23 cellular contexts compared by ENCODE assay signal in genomic region chr9:556675-557074, GRCh38. TPM values are rescaled to one million over a fixed set of nuclear protein-coding genes. Genes with fewer than 3 reads are reported as not detected.
A peak's percentile ranks its signal among the peaks of the same experiment; 100 is the strongest.
DNase-seq lines count a peak whose midpoint lies in the region; ATAC-seq and TF ChIP-seq lines count a peak whose summit lies in the region.
"Had no signal": no experiment of that assay in that cellular context is flagged by ENCODE, and none has a peak within 500 bp of the region (broad histone marks: within the 10 kb centered on the region; RNA-seq: fewer than 3 reads in every experiment).

No MANE protein-coding gene starts in this region.

- CTCF ChIA-PET in SK-N-SH (lab: Yijun Ruan, JAX), result no interaction called here

- no peaks in the 10 kb centered on the region for H3K4me1 ChIP-seq in SK-N-SH (ENCODE audit: control insufficient read depth in 1 of 2, insufficient read depth in 2 of 2, low read depth in 1 of 2, low read length in 1 of 2)
- H3K4me1 ChIP-seq: BLaER1 treated with 17β-estradiol and CSF1 and Interleukin-3, amounts not matched to agents 10 nM and 100 nM had no signal

- no peak overlapping the region for H3K4me3 ChIP-seq in SK-N-SH (ENCODE audit: low read depth in 2 of 2, low read length in 1 of 2)
- H3K4me3 ChIP-seq: BLaER1 treated with 17β-estradiol and CSF1 and Interleukin-3, amounts not matched to agents 10 nM and 100 nM; K562; SJSA1 had no signal

- TF ChIP-seq RAD21 in SK-N-SH (IDR thresholded peaks at IDR 0.05; ENCODE audit: low read length), result no peak

- peak; percentile 8 to 25 for DNase-seq in NCI-H526 (lab: John Stamatoyannopoulos, UW)
- no peak for DNase-seq in NCI-H526 treated with DMSO at 0.1 percent for 48 hours (lab: John Stamatoyannopoulos, UW)
- peak; percentile 33 for DNase-seq in astrocyte of the hippocampus (ENCODE audit: low read depth, low spot score)
- no peak for DNase-seq in left colon
- no peak for DNase-seq in SK-N-SH
- no peak for DNase-seq in NCI-H69 (lab: John Stamatoyannopoulos, UW)
- no peak for DNase-seq in GOT3 (lab: John Stamatoyannopoulos, UW)
- DNase-seq: CD4-positive, alpha-beta memory T cell; DMS153; NCI-H1092; NCI-H1436; NCI-H2029; NCI-H2227 treated with DMSO at 0.1 percent for 48 hours; NCI-H510A; NCI-H82; SW 1271 had no signal

- ATAC-seq in left colon, result peak; percentile 83
- no peak for ATAC-seq in HG03571 (IDR thresholded peaks at IDR 0.05; ENCODE audit: unreplicated experiment)
- ATAC-seq: K562, Right ventricle myocardium inferior had no signal

- TF ChIP-seq EP300 in SK-N-SH (IDR thresholded peaks at IDR 0.05; ENCODE audit: borderline replicate concordance in 1 of 2, low read depth in 1 of 2, low read length in 1 of 2), result no peak

- H3K9me3 ChIP-seq in SK-N-SH, result no peaks in the 10 kb centered on the region
- H3K9me3 ChIP-seq: BLaER1 treated with 17β-estradiol and CSF1 and Interleukin-3, amounts not matched to agents 10 nM and 100 nM had no signal

- H3K4me2 ChIP-seq in SK-N-SH, result no peak overlapping the region
- H3K4me2 ChIP-seq: BLaER1 treated with 17β-estradiol and CSF1 and Interleukin-3, amounts not matched to agents 10 nM and 100 nM had no signal

- intact Hi-C loops in left colon (cut with DNase I, micrococcal nuclease), result no loop called here

- H3K9ac ChIP-seq in SK-N-SH, result no peak overlapping the region
- H3K9ac ChIP-seq: BLaER1 treated with 17β-estradiol and CSF1 and Interleukin-3, amounts not matched to agents 10 nM and 100 nM had no signal

- POLR2A ChIA-PET in SK-N-SH (lab: Yijun Ruan, JAX), result no interaction called here

- H3K36me3 ChIP-seq in SK-N-SH (replicated peaks in 1 of 2; ENCODE audit: control insufficient read depth in 1 of 2, insufficient read depth in 2 of 2, low read length in 1 of 2), result no peaks in the 10 kb centered on the region
- H3K36me3 ChIP-seq: BLaER1 treated with 17β-estradiol and CSF1 and Interleukin-3, amounts not matched to agents 10 nM and 100 nM; SJSA1 had no signal

- TF ChIP-seq CTCF in SK-N-SH (IDR thresholded peaks at IDR 0.05), result no peak

- H3F3A ChIP-seq in SK-N-SH (replicated peaks; ENCODE audit: insufficient read depth), result no peaks in the 10 kb centered on the region

- H3K9me2 ChIP-seq in SK-N-SH, result no peaks in the 10 kb centered on the region

- 15% methylated on average over 2 of the region's 2 CpGs for WGBS in SK-N-SH (ENCODE audit: low lambda C conversion rate)

- H2AFZ ChIP-seq in SK-N-SH (ENCODE audit: low read depth), result no peak overlapping the region

- no peaks in the 10 kb centered on the region for H4K20me1 ChIP-seq in SK-N-SH (ENCODE audit: insufficient read depth)
- H4K20me1 ChIP-seq: BLaER1 treated with 17β-estradiol and CSF1 and Interleukin-3, amounts not matched to agents 10 nM and 100 nM had no signal

- no peaks in the 10 kb centered on the region for H3K79me2 ChIP-seq in SK-N-SH (ENCODE audit: insufficient read depth)

- peaks cover 18% of the 10 kb centered on the region; the same call in 1 of the 2 replicates for H3K27me3 ChIP-seq in SK-N-SH (ENCODE audit: insufficient read depth)
- H3K27me3 ChIP-seq: BLaER1 treated with 17β-estradiol and CSF1 and Interleukin-3, amounts not matched to agents 10 nM and 100 nM; SJSA1 had no signal

- H3K27ac ChIP-seq in SK-N-SH (ENCODE audit: low read depth in 2 of 2, low read length in 1 of 2), result no peak overlapping the region
- H3K27ac ChIP-seq: 22Rv1; BLaER1 treated with 17β-estradiol and CSF1 and Interleukin-3, amounts not matched to agents 10 nM and 100 nM had no signal

TF ChIP-seq in SK-N-SH, 30 proteins besides CTCF, POLR2A, EP300 and RAD21:
- TF ChIP-seq ELF1 (IDR thresholded peaks at IDR 0.05) (no peak), FOXM1 (IDR thresholded peaks at IDR 0.05; ENCODE audit: low read depth) (no peak), GATA2 (CRISPR knock-in tag; IDR thresholded peaks at IDR 0.05) (no peak), FOXJ3 (CRISPR knock-in tag; IDR thresholded peaks at IDR 0.05) (no peak), TEAD4 (IDR thresholded peaks at IDR 0.05; ENCODE audit: borderline replicate concordance, insufficient read depth) (no peak), YY1 (IDR thresholded peaks at IDR 0.05; ENCODE audit: low read depth) (no peak), REST (IDR thresholded peaks at IDR 0.05; ENCODE audit: low read depth, low read length) (no peak), IRF3 (IDR thresholded peaks at IDR 0.05; ENCODE audit: low read depth, low read length) (no peak), MEF2A (IDR thresholded peaks at IDR 0.05; ENCODE audit: borderline replicate concordance, low read depth) (no peak)

RNA-seq across cellular contexts. Expression of gene KANK1, which starts 52.2 kb away (rescaled TPM):
- total RNA-seq in left colon, result 10 to 100 TPM; 29.1 to 30.2 TPM
- polyA plus RNA-seq in SK-N-SH (2012; rRNA removed), result 14.6 and 19.7 TPM in 2 replicates
- polyA plus RNA-seq in SK-N-SH (2012; cell fraction: cytosol; rRNA removed), result 10.2 and 12.0 TPM in 2 replicates
- polyA plus RNA-seq in SK-N-SH (2012; cell fraction: nucleus; rRNA removed), result 30.6 and 31.7 TPM in 2 replicates
- total RNA-seq: G401 had no signal

Comparison
In these comparisons a context has a peak if more than half of its experiments do, and no peak if none do; other contexts are left out.
1. DNase-seq: peak in NCI-H526 (2 of 2) and astrocyte of the hippocampus (single experiment); none in NCI-H526 treated with DMSO at 0.1 percent for 48 hours (single experiment), left colon (0 of 2), SK-N-SH (single experiment), NCI-H69 (single experiment) and GOT3 (single experiment).